ENCODE assay signal across 28 cellular contexts in genomic region chr18:11429876-11430275, GRCh38.
"Had no signal": no experiment of that assay in that cellular context is flagged by ENCODE, and none has a peak within 500 bp of the region (broad histone marks: within the 10 kb centered on the region; RNA-seq: fewer than 3 reads in every experiment).

No MANE protein-coding gene starts in this region.

- H3K9me3 ChIP-seq: lower lobe of right lung, ovary, suprapubic skin, thoracic aorta, tibial artery, uterus had no signal

- ATAC-seq: left cardiac atrium; left lobe of liver; left ventricle myocardium superior; right cardiac atrium; sciatic nerve; stimulated activated naive B cell treated with anti-CD40 and anti-IgM and Interleukin-4, amounts not matched to agents 10 μg/mL and 1 μg/mL and 100 μg/mL, for 72 hours; stimulated activated naive CD8-positive, alpha-beta T cell treated with anti-CD3 and anti-CD28 coated beads, Interleukin-15, Interleukin-2, amounts not matched to agents 100 U/mL and 50 U/mL, for 24 hours had no signal

- H3K4me3 ChIP-seq: lower lobe of right lung, neural progenitor cell, ovary, skin epidermis, stomach, suprapubic skin, thoracic aorta, tibial artery, uterus had no signal

- H3K4me1 ChIP-seq: lower lobe of right lung, neural progenitor cell, stomach, suprapubic skin, tibial artery, uterus had no signal

- DNase-seq: hippocampal formation; kidney glomerular epithelial cell; left cardiac atrium; left ventricle myocardium superior; lower lobe of right lung; mammary epithelial cell; mesenchymal stem cell; naive B cell; natural killer cell; nephron progenitor cell; ovary; retina; right cardiac atrium; stimulated activated CD4-positive, alpha-beta T cell treated with anti-CD3 and anti-CD28 coated beads, Interleukin-12 subunit alpha, Interleukin-12 subunit beta, amount 100 ng/mL, for 4 hours; stimulated activated CD4-positive, alpha-beta T cell treated with anti-CD3 and anti-CD28 coated beads, Interleukin-15, amount 100 ng/mL, for 24 hours; stimulated activated CD4-positive, alpha-beta T cell treated with anti-CD3 and anti-CD28 coated beads, Interleukin-2, amount 100 ng/mL, for 24 hours; stimulated activated CD4-positive, alpha-beta T cell treated with anti-CD3 and anti-CD28 coated beads, Interleukin-4, amount 100 ng/mL, for 1 hour; stimulated activated naive B cell treated with anti-CD40 and anti-IgM and Interleukin-4, amounts not matched to agents 10 μg/mL and 1 μg/mL and 100 μg/mL, for 72 hours; stimulated activated naive CD8-positive, alpha-beta T cell treated with anti-CD3 and anti-CD28 coated beads, Interleukin-15, Interleukin-2, amounts not matched to agents 100 U/mL and 50 U/mL, for 24 hours; stomach; tibial artery; uterus had no signal

- H3K27ac ChIP-seq: lower lobe of right lung, neural progenitor cell, ovary, skin epidermis, stomach, suprapubic skin, thoracic aorta, tibial artery, uterus had no signal

- H3K27me3 ChIP-seq: neural progenitor cell, ovary, stomach, suprapubic skin, tibial artery, uterus had no signal

- H3K36me3 ChIP-seq: lower lobe of right lung, neural progenitor cell, ovary, stomach, suprapubic skin, thoracic aorta, tibial artery, uterus had no signal
